ENCODE assay signal across 8 cellular contexts in genomic region chr17:20908373-20909273, GRCh38.
DNase-seq lines count a peak whose midpoint lies in the region; ATAC-seq and TF ChIP-seq lines count a peak whose summit lies in the region.

No MANE protein-coding gene starts in this region.

- POLR2A ChIA-PET in CD4-positive, alpha-beta memory T cell (lab: Charles Lee; ENCODE audit: partially characterized antibody) = no interaction called here

- TF ChIP-seq CTCF in GM20000 (IDR thresholded peaks at IDR 0.05; ENCODE audit: extremely low read depth, missing control alignments) (peak; percentile 50), gastroesophageal sphincter (IDR thresholded peaks at IDR 0.05) (peak in 3 of 4 experiments; percentile 62 to 80 (median 64)), neutrophil (IDR thresholded peaks at IDR 0.05) (no peak)

- H3K27me3 Mint-ChIP-seq in CD4-positive, alpha-beta memory T cell = peaks cover 0 to 2% of the 10 kb centered on the region in 2 donors

- ATAC-seq in gastroesophageal sphincter = peak; percentile 98

- H3K27ac ChIP-seq in CD4-positive, alpha-beta memory T cell (ENCODE audit: low read depth, low read length) = peak overlapping the region; percentile 37
- H3K27ac ChIP-seq in HUES48 (ENCODE audit: low read depth, low read length) (peak overlapping the region; percentile 88), SJSA1 (peak overlapping the region; percentile 31), gastroesophageal sphincter (peak overlapping the region; percentile 3 to 94 (median 86)), neutrophil (no peak overlapping the region)

- H3K36me3 Mint-ChIP-seq in CD4-positive, alpha-beta memory T cell = no peaks in the 10 kb centered on the region

- 10 to 13% methylated on average over 15 to 26 of the region's 43 CpGs for WGBS in gastroesophageal sphincter (ENCODE audit: low coverage in 1 of 2), 2 donors

- TF ChIP-seq EP300 in gastroesophageal sphincter (IDR thresholded peaks at IDR 0.05) = no peak

- no peaks in the 10 kb centered on the region for H3K9me3 Mint-ChIP-seq in CD4-positive, alpha-beta memory T cell

- H3K27me3 ChIP-seq in CD4-positive, alpha-beta memory T cell (ENCODE audit: insufficient read depth, low read length) = no peaks in the 10 kb centered on the region
- no peaks in the 10 kb centered on the region for H3K27me3 ChIP-seq in HUES48 (ENCODE audit: control insufficient read depth, insufficient read depth, low read length)
- no peaks in the 10 kb centered on the region for H3K27me3 ChIP-seq in SJSA1 (replicated peaks)
- peaks cover 4% of the 10 kb centered on the region for H3K27me3 ChIP-seq in gastroesophageal sphincter
- peaks cover 17% of the 10 kb centered on the region for H3K27me3 ChIP-seq in neutrophil

- no peaks in the 10 kb centered on the region for H3K9me3 ChIP-seq in CD4-positive, alpha-beta memory T cell (ENCODE audit: control insufficient read depth in 1 of 2, low read length in 2 of 2)
- no peaks in the 10 kb centered on the region for H3K9me3 ChIP-seq in HUES48 (ENCODE audit: control insufficient read depth, insufficient read depth, low read length)
- H3K9me3 ChIP-seq in SJSA1 (replicated peaks) = no peaks in the 10 kb centered on the region
- no peaks in the 10 kb centered on the region for H3K9me3 ChIP-seq in gastroesophageal sphincter
- H3K9me3 ChIP-seq in neutrophil = no peaks in the 10 kb centered on the region

- CTCF ChIA-PET in CD4-positive, alpha-beta memory T cell (lab: Charles Lee; ENCODE audit: partially characterized antibody) = interaction anchor here (1.7 to 2.1 kb wide), 2 partner anchors 135 to 191 kb away, joined by 3 to 9 read pairs; partner anchors contain the start of gene USP22

- peaks cover 0 to 5% (median 4%) of the 10 kb centered on the region in 4 donors for H3K4me1 Mint-ChIP-seq in CD4-positive, alpha-beta memory T cell

- H3K36me3 ChIP-seq in CD4-positive, alpha-beta memory T cell (ENCODE audit: insufficient read depth, low read length) = no peaks in the 10 kb centered on the region
- H3K36me3 ChIP-seq in HUES48 (ENCODE audit: control insufficient read depth, insufficient read depth, low read length) (no peaks in the 10 kb centered on the region), SJSA1 (no peaks in the 10 kb centered on the region), gastroesophageal sphincter (no peaks in the 10 kb centered on the region), neutrophil (no peaks in the 10 kb centered on the region)

- peak overlapping the region; percentile 50 to 84 (median 79) for H3K4me3 Mint-ChIP-seq in CD4-positive, alpha-beta memory T cell

- intact Hi-C loops in CD4-positive, alpha-beta memory T cell (cut with micrococcal nuclease) = loop anchor here (1.0 kb wide), 1 partner anchor 135 kb away; the partner anchor contains the start of gene USP22

- DNase-seq in CD4-positive, alpha-beta memory T cell = peak; percentile 67 to 73 (median 69)
- peak; percentile 91 for DNase-seq in GM20000 (ENCODE audit: low spot score)
- DNase-seq in SJSA1 (ENCODE audit: low read depth in 1 of 2, low spot score in 2 of 2) = peak; percentile 82 to 83
- DNase-seq in activated naive CD4-positive, alpha-beta T cell treated with anti-CD3 and anti-CD28 coated beads, Interleukin-2, amount 50 U/mL, for 16 hours = peak; percentile 82
- DNase-seq in stromal cell of bone marrow (ENCODE audit: low read depth) = peak; percentile 54

- H3K4me3 ChIP-seq in CD4-positive, alpha-beta memory T cell (ENCODE audit: low read length in 2 of 2) = peak overlapping the region; percentile 61 to 76
- H3K4me3 ChIP-seq in HUES48 (ENCODE audit: low read depth, low read length) (peak overlapping the region; percentile 53), SJSA1 (peak overlapping the region; percentile 25), gastroesophageal sphincter (peak overlapping the region; percentile 11 to 54), neutrophil (ENCODE audit: low read depth in 1 of 2, low read length in 1 of 2) (peak overlapping the region; percentile 45 to 65)

- peak in 1 of 2 donors; percentile 23 for TF ChIP-seq POLR2A in gastroesophageal sphincter (IDR thresholded peaks at IDR 0.05)

- H3K4me1 ChIP-seq in CD4-positive, alpha-beta memory T cell (ENCODE audit: insufficient read depth, low read length) = peaks cover 5% of the 10 kb centered on the region
- 0 out of 2 replicates have a peak, but pooled peaks cover 4% of the 10 kb centered on the region for H3K4me1 ChIP-seq in HUES48 (ENCODE audit: control insufficient read depth, insufficient read depth, low read length)
- peaks cover 13% of the 10 kb centered on the region for H3K4me1 ChIP-seq in SJSA1 (replicated peaks)
- peaks cover 0 to 14% (median 8%) of the 10 kb centered on the region in 3 donors for H3K4me1 ChIP-seq in gastroesophageal sphincter
- peaks cover 8 to 10% of the 10 kb centered on the region in 2 experiments for H3K4me1 ChIP-seq in neutrophil (ENCODE audit: control insufficient read depth in 1 of 2, insufficient read depth in 1 of 2, low read depth in 1 of 2, low read length in 1 of 2)

- peak overlapping the region in 5 of 7 donors; percentile 31 to 78 (median 52) for H3K27ac Mint-ChIP-seq in CD4-positive, alpha-beta memory T cell

- H3K9ac ChIP-seq in HUES48 (ENCODE audit: low read depth, low read length) = peak overlapping the region; percentile 8
